ENCODE assay signal across 26 cellular contexts in genomic region chrX:29237972-29238371, GRCh38.
DNase-seq lines count a peak whose midpoint lies in the region; ATAC-seq, FAIRE-seq and TF ChIP-seq lines count a peak whose summit lies in the region.
"Had no signal": no experiment of that assay in that cellular context is flagged by ENCODE, and none has a peak within 500 bp of the region (broad histone marks: within the 10 kb centered on the region; RNA-seq: fewer than 3 reads in every experiment).

No MANE protein-coding gene starts in this region.

- POLR2A ChIA-PET in HEK293T (lab: Yijun Ruan, JAX): no interaction called here
- POLR2A ChIA-PET in CD4-positive, alpha-beta memory T cell (lab: Charles Lee; ENCODE audit: partially characterized antibody): no interaction called here

- no peaks in the 10 kb centered on the region for H3K4me1 ChIP-seq in CD4-positive, alpha-beta memory T cell (ENCODE audit: insufficient read depth, low read length)

- H3K36me3 ChIP-seq in CD4-positive, alpha-beta memory T cell (ENCODE audit: insufficient read depth, low read length): no peaks in the 10 kb centered on the region

- no peaks in the 10 kb centered on the region for H3K9me3 ChIP-seq in CD4-positive, alpha-beta memory T cell (ENCODE audit: control insufficient read depth in 1 of 2, low read length in 2 of 2)

- CTCF ChIA-PET in HEK293T (lab: Yijun Ruan, JAX): no interaction called here
- CTCF ChIA-PET in CD4-positive, alpha-beta memory T cell (lab: Charles Lee; ENCODE audit: partially characterized antibody): no interaction called here

- no peaks in the 10 kb centered on the region for H3K27me3 ChIP-seq in CD4-positive, alpha-beta memory T cell (ENCODE audit: insufficient read depth, low read length)

- no peak for FAIRE-seq in urothelium cell line (lab: Jason Lieb, UNC)
- FAIRE-seq: D721Med, GM12891, HepG2, K562, RCC 7860 had no signal

- intact Hi-C loops in CD4-positive, alpha-beta memory T cell (cut with micrococcal nuclease): no loop called here

- peaks cover 0 to 11% (median 0%) of the 10 kb centered on the region in 8 donors for H3K9me3 Mint-ChIP-seq in CD4-positive, alpha-beta memory T cell

- DNase-seq in DMS153 treated with DMSO at 0.1 percent for 48 hours (lab: John Stamatoyannopoulos, UW; ENCODE audit: unreplicated experiment) (peak; percentile 42), NCI-H1417 treated with DMSO at 0.1 percent for 48 hours (lab: John Stamatoyannopoulos, UW) (peak; percentile 42), NCI-H510A treated with DMSO at 0.1 percent for 48 hours (lab: John Stamatoyannopoulos, UW) (peak; percentile 63), myocyte (ENCODE audit: low read depth) (peak; percentile 15), HEK293T (ENCODE audit: extremely low spot score) (no peak), urothelium cell line (ENCODE audit: low spot score) (no peak)
- no peak for DNase-seq in CD4-positive, alpha-beta memory T cell
- DNase-seq: DMS79 treated with DMSO at 0.1 percent for 48 hours, GF-D8, GOT3, Kasumi-1, MV-4-11, NCI-H1105, NCI-H2081, NCI-H446 treated with DMSO at 0.1 percent for 48 hours, NCI-H69, SIG-M5 had no signal

- H3K4me3 ChIP-seq in CD4-positive, alpha-beta memory T cell (ENCODE audit: low read length in 2 of 2): no peak overlapping the region
- H3K4me3 ChIP-seq: K562, SK-N-MC had no signal

- no peak overlapping the region for H3K27ac ChIP-seq in CD4-positive, alpha-beta memory T cell (ENCODE audit: low read depth, low read length)
- H3K27ac ChIP-seq: SK-N-MC had no signal

- ATAC-seq in HG03159 (IDR thresholded peaks at IDR 0.05; ENCODE audit: unreplicated experiment): no peak
- ATAC-seq: HepG2, K562 had no signal

- no peaks in the 10 kb centered on the region for H3K4me1 Mint-ChIP-seq in CD4-positive, alpha-beta memory T cell
- H3K4me1 Mint-ChIP-seq: B cell, CD14-positive monocyte had no signal

- H3K36me3 Mint-ChIP-seq in CD4-positive, alpha-beta memory T cell: no peaks in the 10 kb centered on the region
- H3K36me3 Mint-ChIP-seq: CD14-positive monocyte had no signal

- H3K27ac Mint-ChIP-seq in CD4-positive, alpha-beta memory T cell: no peak overlapping the region
- H3K27ac Mint-ChIP-seq: B cell, CD14-positive monocyte had no signal

- H3K4me3 Mint-ChIP-seq in CD4-positive, alpha-beta memory T cell: no peak overlapping the region
- H3K4me3 Mint-ChIP-seq: B cell, CD14-positive monocyte had no signal

- no peaks in the 10 kb centered on the region for H3K27me3 Mint-ChIP-seq in CD4-positive, alpha-beta memory T cell
- H3K27me3 Mint-ChIP-seq: B cell had no signal

TF ChIP-seq in HEK293T, 16 proteins besides CTCF, POLR2A, EP300 and RAD21:
- TF ChIP-seq BHLHE40 (IDR thresholded peaks at IDR 0.05; ENCODE audit: borderline replicate concordance): no peak
- no peak for TF ChIP-seq FOXA1 (IDR thresholded peaks at IDR 0.05)
- no peak for TF ChIP-seq NFRKB (IDR thresholded peaks at IDR 0.05)
- no peak for TF ChIP-seq ELF4 (IDR thresholded peaks at IDR 0.05)
- no peak for TF ChIP-seq FOXM1 (IDR thresholded peaks at IDR 0.05; ENCODE audit: borderline replicate concordance)
- no peak for TF ChIP-seq ARNT (IDR thresholded peaks at IDR 0.05)
- no peak for TF ChIP-seq LEF1 (IDR thresholded peaks at IDR 0.05; ENCODE audit: borderline replicate concordance)
- TF ChIP-seq L3MBTL2 (conservative IDR thresholded peaks at IDR 0.05): no peak
- TF ChIP-seq SP1 (IDR thresholded peaks at IDR 0.05): no peak

Comparison
In these comparisons a context has a peak if more than half of its experiments do, and no peak if none do; other contexts are left out.
1. DNase-seq: peak in DMS153 treated with DMSO at 0.1 percent for 48 hours (single experiment), NCI-H1417 treated with DMSO at 0.1 percent for 48 hours (single experiment), NCI-H510A treated with DMSO at 0.1 percent for 48 hours (single experiment) and myocyte (single experiment); none in HEK293T (single experiment), CD4-positive, alpha-beta memory T cell (0 of 5) and urothelium cell line (single experiment).